Comparison of ENCODE assay signal across 16 cellular contexts in genomic region chr9:109458453-109459211, GRCh38.
"Had no signal": no experiment of that assay in that cellular context is flagged by ENCODE, and none has a peak within 500 bp of the region (broad histone marks: within the 10 kb centered on the region; RNA-seq: fewer than 3 reads in every experiment).

No MANE protein-coding gene starts in this region.

- H3K9me3 ChIP-seq: mucosa of descending colon, prostate gland, right atrium auricular region, stomach, thyroid gland had no signal

- H3K27ac ChIP-seq: prostate gland, right atrium auricular region, stomach, thyroid gland had no signal

- H3K27me3 ChIP-seq: right atrium auricular region, stomach, thyroid gland had no signal

- H3K4me1 ChIP-seq: prostate gland, right atrium auricular region, thyroid gland had no signal

- H3K4me2 ChIP-seq: smooth muscle cell had no signal

- DNase-seq: effector CD4-positive, alpha-beta T cell; hypothalamus; immature natural killer cell; mucosa of descending colon; naive B cell; stimulated activated CD4-positive, alpha-beta T cell treated with anti-CD3 and anti-CD28 coated beads, Interleukin-12 subunit alpha, Interleukin-12 subunit beta, amount 100 ng/mL, for 4 hours; stimulated activated CD4-positive, alpha-beta T cell treated with anti-CD3 and anti-CD28 coated beads, Interleukin-1b, Interleukin-23, amount 100 ng/mL, for 48 hours; stimulated activated CD4-positive, alpha-beta T cell treated with anti-CD3 and anti-CD28 coated beads, Interleukin-4, amount 100 ng/mL, for 1 hour; stimulated activated naive CD4-positive, alpha-beta T cell treated with Interleukin-2 at 50 U/mL for 16 hours; stomach; thyroid gland had no signal

- H3K36me3 ChIP-seq: prostate gland, right atrium auricular region had no signal

- H3K4me3 ChIP-seq: dorsolateral prefrontal cortex, lung, mucosa of descending colon, prostate gland, right atrium auricular region, smooth muscle cell, stomach, thyroid gland had no signal
